Comparison of ENCODE assay signal across 33 cellular contexts in the genomic region with DNA sequence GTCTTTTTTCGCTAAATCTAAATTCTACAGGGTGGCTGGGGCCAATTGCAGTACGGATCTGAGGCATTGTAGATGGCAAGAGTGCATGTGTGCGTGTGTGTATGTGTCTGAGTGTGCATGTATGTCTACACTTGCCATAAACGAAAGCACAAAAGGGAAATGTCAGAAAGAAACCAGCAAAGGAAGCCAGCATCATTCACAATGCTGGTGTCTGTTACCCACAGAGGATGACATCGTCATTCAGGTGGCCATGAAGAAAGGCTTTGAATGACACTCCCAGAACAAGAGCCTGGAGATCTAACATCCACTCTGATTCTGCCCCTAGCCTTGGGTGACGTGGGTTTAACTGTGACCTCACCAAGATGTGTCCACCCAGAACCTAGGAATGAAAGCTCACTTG.
DNase-seq lines count a peak whose midpoint lies in the region; ATAC-seq and TF ChIP-seq lines count a peak whose summit lies in the region.
"Had no signal": no experiment of that assay in that cellular context is flagged by ENCODE, and none has a peak within 500 bp of the region (broad histone marks: within the 10 kb centered on the region; RNA-seq: fewer than 3 reads in every experiment).

No MANE protein-coding gene starts in this region.

- no peak overlapping the region for H3K4me2 ChIP-seq in DND-41 (ENCODE audit: insufficient read depth, low read length)
- H3K4me2 ChIP-seq: A549; BLaER1; BLaER1 treated with 17β-estradiol and CSF1 and Interleukin-3, amounts not matched to agents 10 nM and 100 nM had no signal

- H3K27ac ChIP-seq in DND-41 (ENCODE audit: low read length), result no peak overlapping the region
- H3K27ac ChIP-seq in neutrophil, result peak overlapping the region; percentile 33
- H3K27ac ChIP-seq in thyroid gland, result no peak overlapping the region
- H3K27ac ChIP-seq: 22Rv1; A549; BLaER1; BLaER1 treated with 17β-estradiol and CSF1 and Interleukin-3, amounts not matched to agents 10 nM and 100 nM; C4-2B had no signal

- H4K20me1 ChIP-seq in DND-41 (ENCODE audit: insufficient read depth, low read length), result no peaks in the 10 kb centered on the region
- H4K20me1 ChIP-seq: BLaER1 had no signal

- no peak overlapping the region for H2AFZ ChIP-seq in DND-41 (ENCODE audit: low read depth, low read length)

- H3K27ac Mint-ChIP-seq in natural killer cell treated with Interleukin-12 subunit alpha and Interleukin-12 subunit beta and Interleukin-15 and Interleukin-18, amount 100 ng/mL, for 72 hours, result peak overlapping the region in 1 of 2 donors; percentile 54
- H3K27ac Mint-ChIP-seq: B cell; CD4-positive, alpha-beta memory T cell; CD4-positive, alpha-beta T cell; CD8-positive, alpha-beta T cell had no signal

- no peaks in the 10 kb centered on the region for H3K36me3 Mint-ChIP-seq in natural killer cell treated with Interleukin-12 subunit alpha and Interleukin-12 subunit beta and Interleukin-15 and Interleukin-18, amount 100 ng/mL, for 72 hours

- H3K9me3 ChIP-seq in DND-41 (ENCODE audit: insufficient read depth, low read length, severe bottlenecking), result no peaks in the 10 kb centered on the region
- no peaks in the 10 kb centered on the region for H3K9me3 ChIP-seq in neutrophil
- no peaks in the 10 kb centered on the region for H3K9me3 ChIP-seq in thyroid gland
- H3K9me3 ChIP-seq: A549, BE2C had no signal

- TF ChIP-seq POLR2A in thyroid gland (IDR thresholded peaks at IDR 0.05), result no peak

- H3K27me3 Mint-ChIP-seq in natural killer cell treated with Interleukin-12 subunit alpha and Interleukin-12 subunit beta and Interleukin-15 and Interleukin-18, amount 100 ng/mL, for 72 hours, result no peaks in the 10 kb centered on the region
- H3K27me3 Mint-ChIP-seq: B cell; CD4-positive, alpha-beta memory T cell; CD4-positive, alpha-beta T cell; CD4-positive, CD25-positive, alpha-beta regulatory T cell; CD8-positive, alpha-beta memory T cell had no signal

- H3K36me3 ChIP-seq in DND-41 (ENCODE audit: insufficient read depth, low read length) (no peaks in the 10 kb centered on the region), neutrophil (peaks cover 4% of the 10 kb centered on the region), thyroid gland (no peaks in the 10 kb centered on the region)
- H3K36me3 ChIP-seq: BE2C had no signal

- ATAC-seq in DND-41 (ENCODE audit: insufficient read depth, low read depth) (peak; percentile 42; the same call in 2 of the 3 replicates), GM18502 (IDR thresholded peaks at IDR 0.05; ENCODE audit: poor library complexity, unreplicated experiment) (no peak)
- peak; percentile 61 for ATAC-seq in natural killer cell treated with Interleukin-12 subunit alpha and Interleukin-12 subunit beta and Interleukin-15 and Interleukin-18, amount 100 ng/mL, for 72 hours
- ATAC-seq: A549; CD8-positive, alpha-beta T cell had no signal

- H3K4me1 ChIP-seq in DND-41 (ENCODE audit: insufficient read depth, low read length) (no peaks in the 10 kb centered on the region), neutrophil (ENCODE audit: control insufficient read depth in 1 of 2, insufficient read depth in 1 of 2, low read depth in 1 of 2, low read length in 1 of 2) (peaks cover 17 to 21% of the 10 kb centered on the region in 2 experiments), thyroid gland (no peaks in the 10 kb centered on the region)
- H3K4me1 ChIP-seq: A549, BE2C, Caco-2 had no signal

- DNase-seq in DND-41, result no peak
- peak; percentile 4 for DNase-seq in Jurkat, Clone E6-1 (ENCODE audit: low read depth, low spot score)
- DNase-seq in natural killer cell treated with Interleukin-12 subunit alpha and Interleukin-12 subunit beta and Interleukin-15 and Interleukin-18, amount 100 ng/mL, for 72 hours (ENCODE audit: low spot score), result no peak
- DNase-seq in mucosa of gallbladder (ENCODE audit: low spot score), result no peak
- no peak for DNase-seq in thyroid gland
- no peak for DNase-seq in DMS79 treated with DMSO at 0.1 percent for 48 hours (lab: John Stamatoyannopoulos, UW)
- DNase-seq: 8988T; ACHN; AML-193; BE2C; C1 segment of cervical spinal cord; Caco-2; Calu3; CD4-positive, alpha-beta memory T cell; CD4-positive, alpha-beta T cell; CD8-positive, alpha-beta memory T cell; CD8-positive, alpha-beta T cell; COR-L47; DMS 273 treated with DMSO at 0.1 percent for 48 hours; DMS153; DMS53; DMS79; EL had no signal

- H3K4me3 ChIP-seq in DND-41 (ENCODE audit: low read depth in 1 of 2, low read length in 2 of 2) (no peak overlapping the region), neutrophil (ENCODE audit: low read depth in 1 of 2, low read length in 1 of 2) (no peak overlapping the region), thyroid gland (replicated peaks in 1 of 3) (no peak overlapping the region)
- no peak overlapping the region for H3K4me3 ChIP-seq in Jurkat, Clone E6-1 (ENCODE audit: low read length)
- H3K4me3 ChIP-seq: A549; BLaER1; BLaER1 treated with 17β-estradiol and CSF1 and Interleukin-3, amounts not matched to agents 10 nM and 100 nM had no signal

- WGBS in thyroid gland, 2 donors, result 94 to 95% methylated on average over 6 of the region's 6 CpGs

- no peak for TF ChIP-seq CTCF in DND-41 (IDR thresholded peaks at IDR 0.05; ENCODE audit: borderline replicate concordance, extremely low read depth, low read length, poor library complexity, severe bottlenecking)
- TF ChIP-seq CTCF in neutrophil (IDR thresholded peaks at IDR 0.05), result no peak
- no peak for TF ChIP-seq CTCF in thyroid gland (IDR thresholded peaks at IDR 0.05)

- H3K4me1 Mint-ChIP-seq in natural killer cell treated with Interleukin-12 subunit alpha and Interleukin-12 subunit beta and Interleukin-15 and Interleukin-18, amount 100 ng/mL, for 72 hours (ENCODE audit: low read depth in 2 of 2), result peaks cover 14 to 25% of the 10 kb centered on the region in 2 donors
- H3K4me1 Mint-ChIP-seq: CD14-positive monocyte had no signal

- H3K27me3 ChIP-seq in DND-41 (ENCODE audit: insufficient read depth, low read length, poor library complexity) (no peaks in the 10 kb centered on the region), neutrophil (no peaks in the 10 kb centered on the region), thyroid gland (no peaks in the 10 kb centered on the region)
- H3K27me3 ChIP-seq: BE2C; BLaER1; BLaER1 treated with 17β-estradiol and CSF1 and Interleukin-3, amounts not matched to agents 10 nM and 100 nM had no signal

- H3K79me2 ChIP-seq in DND-41 (ENCODE audit: insufficient read depth, low read length), result no peaks in the 10 kb centered on the region

- no peaks in the 10 kb centered on the region for H3K9me3 Mint-ChIP-seq in natural killer cell treated with Interleukin-12 subunit alpha and Interleukin-12 subunit beta and Interleukin-15 and Interleukin-18, amount 100 ng/mL, for 72 hours
- H3K9me3 Mint-ChIP-seq: CD8-positive, alpha-beta T cell had no signal

- intact Hi-C loops in thyroid gland (cut with DNase I), result no loop called here

- H3K4me3 Mint-ChIP-seq in natural killer cell treated with Interleukin-12 subunit alpha and Interleukin-12 subunit beta and Interleukin-15 and Interleukin-18, amount 100 ng/mL, for 72 hours, result no peak overlapping the region
- H3K4me3 Mint-ChIP-seq: B cell; CD14-positive monocyte; CD4-positive, alpha-beta memory T cell; CD4-positive, alpha-beta T cell; CD4-positive, CD25-positive, alpha-beta regulatory T cell; CD8-positive, alpha-beta T cell had no signal

- H3K9ac ChIP-seq in DND-41 (ENCODE audit: low read depth, low read length), result no peak overlapping the region
- H3K9ac ChIP-seq: BLaER1; BLaER1 treated with 17β-estradiol and CSF1 and Interleukin-3, amounts not matched to agents 10 nM and 100 nM had no signal
